Comparison of ENCODE assay signal across 10 cellular contexts in the genomic region with DNA sequence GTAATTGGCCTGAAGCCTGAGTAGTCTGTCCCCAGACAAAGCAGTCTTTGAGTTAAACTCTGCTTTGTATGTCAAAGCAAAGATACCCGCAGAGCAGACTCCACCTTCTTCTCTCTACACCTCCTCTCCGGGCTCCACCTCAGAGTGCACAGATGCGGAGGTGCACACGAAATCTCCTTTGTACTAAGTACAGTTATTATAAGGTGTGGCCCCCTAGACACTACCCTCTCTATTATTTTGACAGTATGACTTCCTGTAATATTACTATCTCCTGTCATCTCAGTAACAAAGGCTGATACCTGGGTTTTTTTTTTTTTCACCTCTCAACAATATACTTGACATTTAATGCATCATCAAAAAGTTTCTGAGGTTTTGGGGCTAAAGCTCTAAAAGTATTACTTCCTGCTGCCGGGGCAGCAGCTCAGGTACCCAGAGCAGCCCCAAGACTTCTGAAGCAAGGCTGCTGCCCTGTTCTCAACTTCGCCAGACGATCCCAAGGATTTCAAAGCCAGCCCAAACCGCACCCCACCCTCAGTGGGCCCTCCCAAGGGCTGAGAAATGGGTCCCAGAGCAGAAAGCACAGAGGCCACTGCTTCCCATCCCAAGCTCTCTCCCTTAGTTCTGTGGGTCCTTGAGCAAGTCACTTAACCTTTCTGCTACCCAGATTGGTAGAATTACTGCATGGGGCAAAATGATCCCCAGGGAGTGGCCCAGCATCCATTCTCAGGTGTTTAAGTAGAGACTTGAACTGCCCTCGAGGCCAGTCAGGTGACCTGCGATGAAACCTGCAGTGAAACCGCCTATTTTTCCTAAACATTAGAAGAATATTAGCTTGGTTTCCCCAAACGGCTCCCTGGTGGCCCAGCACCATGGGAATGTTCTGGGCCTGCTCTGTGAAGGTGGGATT.
A peak's percentile ranks its signal among the peaks of the same experiment; 100 is the strongest.
DNase-seq lines count a peak whose midpoint lies in the region; FAIRE-seq and TF ChIP-seq lines count a peak whose summit lies in the region.
"Had no signal": no experiment of that assay in that cellular context is flagged by ENCODE, and none has a peak within 500 bp of the region (broad histone marks: within the 10 kb centered on the region; RNA-seq: fewer than 3 reads in every experiment).

No MANE protein-coding gene starts in this region.

- H3K4me1 Mint-ChIP-seq in activated T-helper 1 cell treated with anti-CD3 and anti-CD28 coated beads, Interleukin-12 subunit alpha, Interleukin-12 subunit beta, Interleukin-2, Interleukin-4 antibody, amounts not matched to agents 30 ng/mL and 10 ng/mL and 1 ng/mL, durations not matched to agents 14 hours and 24 hours and 36 hours (ENCODE audit: low read depth): peaks cover 68% of the 10 kb centered on the region

- H3K4me3 Mint-ChIP-seq in activated T-helper 1 cell treated with anti-CD3 and anti-CD28 coated beads, Interleukin-12 subunit alpha, Interleukin-12 subunit beta, Interleukin-2, Interleukin-4 antibody, amounts not matched to agents 30 ng/mL and 10 ng/mL and 1 ng/mL, durations not matched to agents 14 hours and 24 hours and 36 hours: peak overlapping the region; percentile 23

- WGBS in suprapubic skin: 67% methylated on average over 12 of the region's 12 CpGs

- H3K9me3 ChIP-seq in suprapubic skin: no peaks in the 10 kb centered on the region

- TF ChIP-seq CTCF in suprapubic skin (IDR thresholded peaks at IDR 0.05): no peak

- peaks cover 3% of the 10 kb centered on the region for H3K27me3 ChIP-seq in suprapubic skin

- peak overlapping the region; percentile 89 for H3K27ac Mint-ChIP-seq in activated T-helper 1 cell treated with anti-CD3 and anti-CD28 coated beads, Interleukin-12 subunit alpha, Interleukin-12 subunit beta, Interleukin-2, Interleukin-4 antibody, amounts not matched to agents 30 ng/mL and 10 ng/mL and 1 ng/mL, durations not matched to agents 14 hours and 24 hours and 36 hours

- DNase-seq in GM12891 (ENCODE audit: insufficient read length, low spot score): peak; percentile 28
- peak; percentile 13 for DNase-seq in NCI-H748 treated with DMSO at 0.1 percent for 48 hours (lab: John Stamatoyannopoulos, UW)
- peak; percentile 50 for DNase-seq in activated T-helper 1 cell treated with anti-CD3 and anti-CD28 coated beads, Interleukin-12 subunit alpha, Interleukin-12 subunit beta, Interleukin-2, Interleukin-4 antibody, amounts not matched to agents 30 ng/mL and 10 ng/mL and 1 ng/mL, durations not matched to agents 14 hours and 24 hours and 36 hours (ENCODE audit: low spot score)
- DNase-seq in stimulated activated CD4-positive, alpha-beta T cell treated with anti-CD3 and anti-CD28 coated beads, Interleukin-15, amount 100 ng/mL, for 1 hour (ENCODE audit: low read depth in 1 of 2, low spot score in 1 of 2): peak; percentile 28 to 43
- no peak for DNase-seq in UCSD-AML1 (lab: John Stamatoyannopoulos, UW; ENCODE audit: unreplicated experiment)
- DNase-seq in GF-D8 (lab: John Stamatoyannopoulos, UW): no peak
- no peak for DNase-seq in suprapubic skin (ENCODE audit: low spot score in 2 of 2)
- DNase-seq in AG08396 (ENCODE audit: low spot score): no peak
- DNase-seq: DND-41, Right ventricle myocardium superior had no signal

- H3K27me3 Mint-ChIP-seq in activated T-helper 1 cell treated with anti-CD3 and anti-CD28 coated beads, Interleukin-12 subunit alpha, Interleukin-12 subunit beta, Interleukin-2, Interleukin-4 antibody, amounts not matched to agents 30 ng/mL and 10 ng/mL and 1 ng/mL, durations not matched to agents 14 hours and 24 hours and 36 hours (ENCODE audit: insufficient read depth): no peaks in the 10 kb centered on the region

- no peak overlapping the region for H3K27ac ChIP-seq in suprapubic skin

- H3K36me3 ChIP-seq in suprapubic skin: no peaks in the 10 kb centered on the region

- TF ChIP-seq POLR2A in GM12891 (IDR thresholded peaks at IDR 0.05; ENCODE audit: low read depth, low read length) (no peak), suprapubic skin (IDR thresholded peaks at IDR 0.05) (no peak)

- H3K36me3 Mint-ChIP-seq in activated T-helper 1 cell treated with anti-CD3 and anti-CD28 coated beads, Interleukin-12 subunit alpha, Interleukin-12 subunit beta, Interleukin-2, Interleukin-4 antibody, amounts not matched to agents 30 ng/mL and 10 ng/mL and 1 ng/mL, durations not matched to agents 14 hours and 24 hours and 36 hours (ENCODE audit: low read depth): peaks cover 9% of the 10 kb centered on the region

- peaks cover 11% of the 10 kb centered on the region for H3K9me3 Mint-ChIP-seq in activated T-helper 1 cell treated with anti-CD3 and anti-CD28 coated beads, Interleukin-12 subunit alpha, Interleukin-12 subunit beta, Interleukin-2, Interleukin-4 antibody, amounts not matched to agents 30 ng/mL and 10 ng/mL and 1 ng/mL, durations not matched to agents 14 hours and 24 hours and 36 hours

- no peak for TF ChIP-seq EP300 in suprapubic skin (IDR thresholded peaks at IDR 0.05)

- no peak overlapping the region for H3K4me3 ChIP-seq in suprapubic skin

- intact Hi-C loops in activated T-helper 1 cell treated with anti-CD3 and anti-CD28 coated beads, Interleukin-12 subunit alpha, Interleukin-12 subunit beta, Interleukin-2, Interleukin-4 antibody, amounts not matched to agents 30 ng/mL and 10 ng/mL and 1 ng/mL, durations not matched to agents 14 hours and 24 hours and 36 hours (cut with micrococcal nuclease): loop anchor here (1.0 to 5.0 kb wide), 9 partner anchors 32 to 708 kb away; partner anchors contain the start of gene FOXO1

- H3K4me1 ChIP-seq in suprapubic skin: peaks cover 14% of the 10 kb centered on the region

- FAIRE-seq in GM12891 (lab: Jason Lieb, UNC): no peak

TF ChIP-seq in GM12891, 5 proteins besides CTCF, POLR2A, EP300 and RAD21:
- no peak for TF ChIP-seq PAX5 (IDR thresholded peaks at IDR 0.05; ENCODE audit: insufficient read depth, low read length, severe bottlenecking)
- TF ChIP-seq POLR2AphosphoS5 (IDR thresholded peaks at IDR 0.05; ENCODE audit: low read depth, low read length): no peak
- TF ChIP-seq TAF1 (IDR thresholded peaks at IDR 0.05; ENCODE audit: low read depth, low read length): no peak
- no peak for TF ChIP-seq SPI1 (IDR thresholded peaks at IDR 0.05; ENCODE audit: low read depth, low read length)
- TF ChIP-seq POU2F2 (IDR thresholded peaks at IDR 0.05; ENCODE audit: low read depth, low read length): no peak

Comparison
In these comparisons a context has a peak if more than half of its experiments do, and no peak if none do; other contexts are left out.
1. DNase-seq: peak in GM12891 (single experiment), NCI-H748 treated with DMSO at 0.1 percent for 48 hours (single experiment), activated T-helper 1 cell treated with anti-CD3 and anti-CD28 coated beads, Interleukin-12 subunit alpha, Interleukin-12 subunit beta, Interleukin-2, Interleukin-4 antibody, amounts not matched to agents 30 ng/mL and 10 ng/mL and 1 ng/mL, durations not matched to agents 14 hours and 24 hours and 36 hours (single experiment) and stimulated activated CD4-positive, alpha-beta T cell treated with anti-CD3 and anti-CD28 coated beads, Interleukin-15, amount 100 ng/mL, for 1 hour (2 of 2); none in UCSD-AML1 (single experiment), GF-D8 (single experiment), suprapubic skin (0 of 2) and AG08396 (single experiment).